ENCODE assay signal across 1 cellular context in the genomic region with DNA sequence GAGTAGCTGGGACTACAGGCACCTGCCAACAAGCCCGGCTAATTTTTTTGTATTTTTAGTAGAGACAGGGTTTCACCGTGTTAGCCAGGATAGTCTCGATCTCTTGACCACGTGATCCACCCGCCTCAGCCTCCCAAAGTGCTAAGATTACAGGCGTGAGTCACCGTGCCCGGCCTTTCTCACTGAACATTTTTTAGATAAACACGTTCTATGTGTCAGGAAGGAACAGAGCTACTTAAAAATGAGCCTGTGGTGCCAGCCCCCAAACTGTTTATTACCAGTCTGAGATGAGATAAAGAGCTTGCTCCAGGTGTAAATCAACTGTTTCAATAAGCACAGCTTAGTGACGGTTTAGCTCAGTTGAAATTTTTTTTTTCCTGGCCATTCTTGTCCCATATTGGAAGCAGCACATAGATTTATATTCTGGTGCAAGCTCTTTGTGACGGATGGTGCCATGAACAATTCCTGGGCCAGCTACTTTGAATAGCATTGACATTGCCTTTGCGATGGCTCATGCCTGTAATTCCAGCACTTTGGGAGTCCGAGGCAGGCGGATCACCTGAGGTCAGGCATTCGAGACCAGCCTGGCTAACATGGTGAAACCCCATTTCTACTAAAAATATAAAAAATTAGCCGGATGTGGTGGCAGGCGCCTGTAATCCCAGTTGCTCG.
TF ChIP-seq lines count a peak whose summit lies in the region.

No MANE protein-coding gene starts in this region.

TF ChIP-seq in SK-N-SH, 30 proteins besides CTCF, POLR2A, EP300 and RAD21 (continued from another document):
- TF ChIP-seq, protein P1, sequence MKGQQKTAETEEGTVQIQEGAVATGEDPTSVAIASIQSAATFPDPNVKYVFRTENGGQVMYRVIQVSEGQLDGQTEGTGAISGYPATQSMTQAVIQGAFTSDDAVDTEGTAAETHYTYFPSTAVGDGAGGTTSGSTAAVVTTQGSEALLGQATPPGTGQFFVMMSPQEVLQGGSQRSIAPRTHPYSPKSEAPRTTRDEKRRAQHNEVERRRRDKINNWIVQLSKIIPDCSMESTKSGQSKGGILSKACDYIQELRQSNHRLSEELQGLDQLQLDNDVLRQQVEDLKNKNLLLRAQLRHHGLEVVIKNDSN (IDR thresholded peaks at IDR 0.05; ENCODE audit: borderline replicate concordance, low read depth): peak; percentile 50; the same call in 1 of the 2 replicates
